ENCODE assay signal across 8 cellular contexts in the genomic region with DNA sequence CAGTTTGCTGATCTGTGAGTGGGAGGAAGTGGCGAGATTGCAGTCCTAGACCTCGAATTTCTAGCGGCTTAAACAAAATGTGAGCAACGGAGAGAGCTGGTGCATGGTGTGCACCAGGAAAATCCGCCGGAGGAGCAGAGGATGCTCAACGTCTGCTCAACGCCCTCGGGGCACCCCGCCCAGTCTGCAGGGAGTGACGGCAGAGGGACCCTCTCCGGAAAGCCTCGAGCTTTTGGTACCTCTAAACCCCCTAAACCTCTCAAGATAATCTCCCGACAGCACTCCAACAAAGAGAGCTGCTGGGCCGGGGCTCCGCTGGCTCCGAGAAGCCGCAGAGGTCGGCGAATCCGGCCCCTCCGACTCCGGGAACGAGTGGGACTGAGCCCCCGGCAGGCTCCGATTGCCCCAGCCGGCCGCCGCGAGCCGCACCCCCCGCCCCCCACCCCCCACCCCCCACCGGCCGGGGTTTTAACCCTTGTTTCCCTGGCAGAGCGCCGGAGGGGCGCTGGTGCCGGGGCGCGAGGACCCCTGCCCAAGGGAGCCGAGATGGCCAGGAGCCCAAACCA. TPM values are rescaled to one million over a fixed set of nuclear protein-coding genes. Genes with fewer than 3 reads are reported as not detected.
DNase-seq lines count a peak whose midpoint lies in the region; ATAC-seq and TF ChIP-seq lines count a peak whose summit lies in the region.

No MANE protein-coding gene starts in this region.

- H3K4me1 Mint-ChIP-seq in CD4-positive, alpha-beta T cell (ENCODE audit: low read depth), result peaks cover 13% of the 10 kb centered on the region
- peaks cover 13% of the 10 kb centered on the region for H3K4me1 Mint-ChIP-seq in neural crest cell

- no peaks in the 10 kb centered on the region for H3K36me3 ChIP-seq in HEK293 (ENCODE audit: control insufficient read depth in 2 of 2, insufficient read depth in 1 of 2, low read length in 2 of 2)
- no peaks in the 10 kb centered on the region for H3K36me3 ChIP-seq in aorta (ENCODE audit: control insufficient read depth in 1 of 2, insufficient read depth in 2 of 2, low read length in 1 of 2)

- peak overlapping the region; percentile 38 for H3K4me3 ChIP-seq in HEK293 (ENCODE audit: low read depth, low read length)
- peak overlapping the region in 1 of 2 donors; percentile 52 for H3K4me3 ChIP-seq in aorta (ENCODE audit: low read length in 2 of 2)

- H3K27me3 ChIP-seq in CD4-positive, alpha-beta T cell (ENCODE audit: control insufficient read depth, insufficient read depth, low read length), result peaks cover 71% of the 10 kb centered on the region
- H3K27me3 ChIP-seq in aorta (ENCODE audit: control insufficient read depth in 1 of 2, insufficient read depth in 2 of 2, low read length in 1 of 2), result peaks cover 0 to 5% of the 10 kb centered on the region in 2 donors

- no peak overlapping the region for H3K27ac Mint-ChIP-seq in CD4-positive, alpha-beta T cell
- H3K27ac Mint-ChIP-seq in neural crest cell (ENCODE audit: unreplicated experiment), result no peak overlapping the region

- intact Hi-C loops in CD4-positive, alpha-beta T cell (cut with DNase I, micrococcal nuclease), result loop anchor here in 1 of 2 experiments (2.0 kb wide), 1 partner anchor 247 kb away; no protein-coding TSS in a partner anchor
- intact Hi-C loops in aorta (cut with DNase I), result no loop called here

- POLR2A ChIA-PET in CD4-positive, alpha-beta T cell (lab: Charles Lee), result interaction anchor here (1.2 kb wide), 1 partner anchor 246 kb away, joined by 4 read pairs; a partner anchor contains a TSS
- POLR2A ChIA-PET in HEK293 (lab: Yijun Ruan, JAX), result no interaction called here

- no peaks in the 10 kb centered on the region for H3K9me3 Mint-ChIP-seq in CD4-positive, alpha-beta T cell
- H3K9me3 Mint-ChIP-seq in neural crest cell, result no peaks in the 10 kb centered on the region

- ATAC-seq in CD4-positive, alpha-beta T cell (ENCODE audit: poor library complexity), result no peak
- ATAC-seq in aorta (ENCODE audit: low FRiP score), result no peak
- ATAC-seq in HG02642 (IDR thresholded peaks at IDR 0.05; ENCODE audit: poor library complexity, unreplicated experiment), result no peak
- no peak for ATAC-seq in HG03439 (IDR thresholded peaks at IDR 0.05; ENCODE audit: unreplicated experiment)

- peak in 2 of 10 experiments; percentile 5 to 35 for DNase-seq in CD4-positive, alpha-beta T cell
- DNase-seq in cerebellum (ENCODE audit: low spot score) (peak; percentile 51), neural crest cell (ENCODE audit: low read depth, low spot score) (peak; percentile 8), aorta (no peak)
- DNase-seq in activated CD4-positive, CD25-positive, alpha-beta regulatory T cell (lab: John Stamatoyannopoulos, UW), result no peak

- H3K36me3 Mint-ChIP-seq in CD4-positive, alpha-beta T cell (ENCODE audit: low read depth), result no peaks in the 10 kb centered on the region
- H3K36me3 Mint-ChIP-seq in neural crest cell (ENCODE audit: low read depth), result no peaks in the 10 kb centered on the region

- no peak overlapping the region for H3K27ac ChIP-seq in CD4-positive, alpha-beta T cell (ENCODE audit: low read depth, low read length)
- H3K27ac ChIP-seq in HEK293 (ENCODE audit: extremely low read depth, low read depth, low read length) (no peak overlapping the region), aorta (ENCODE audit: low read depth in 1 of 2, low read length in 2 of 2) (no peak overlapping the region)

- CTCF ChIA-PET in CD4-positive, alpha-beta T cell (lab: Charles Lee), result no interaction called here
- CTCF ChIA-PET in HEK293 (lab: Yijun Ruan, JAX), result interaction anchor here (0.6 to 2.5 kb wide), 11 partner anchors 9 to 334 kb away, joined by 3 to 11 read pairs (median 4); no protein-coding TSS in a partner anchor

- WGBS in aorta, 2 donors, result 10 to 14% methylated on average over 24 to 41 of the region's 41 CpGs

- H3K4me3 Mint-ChIP-seq in CD4-positive, alpha-beta T cell, result peak overlapping the region; percentile 64
- H3K4me3 Mint-ChIP-seq in neural crest cell, result peak overlapping the region; percentile 86

- H3K27me3 Mint-ChIP-seq in CD4-positive, alpha-beta T cell, result peaks cover 75% of the 10 kb centered on the region
- peaks cover 90% of the 10 kb centered on the region for H3K27me3 Mint-ChIP-seq in neural crest cell (ENCODE audit: low read depth)

- TF ChIP-seq CTCF in CD4-positive, alpha-beta T cell (IDR thresholded peaks at IDR 0.05), result no peak
- TF ChIP-seq CTCF in HEK293 (tag by site-specific recombination; IDR thresholded peaks at IDR 0.05) (no peak), neural crest cell (conservative IDR thresholded peaks at IDR 0.05) (no peak)

- H3K9me3 ChIP-seq in CD4-positive, alpha-beta T cell (ENCODE audit: control insufficient read depth, low read length), result no peaks in the 10 kb centered on the region
- H3K9me3 ChIP-seq in HEK293 (ENCODE audit: control insufficient read depth, insufficient read depth, low read depth, low read length), result no peaks in the 10 kb centered on the region
- no peaks in the 10 kb centered on the region for H3K9me3 ChIP-seq in aorta (ENCODE audit: control insufficient read depth, low read length)

- H3K4me1 ChIP-seq in HEK293 (ENCODE audit: control insufficient read depth, insufficient read depth, low read length) (peaks cover 17% of the 10 kb centered on the region), aorta (ENCODE audit: control insufficient read depth in 1 of 2, insufficient read depth in 2 of 2, low read length in 2 of 2) (no peaks in the 10 kb centered on the region)

TF ChIP-seq in HEK293, 187 proteins besides CTCF, POLR2A, EP300 and RAD21:
- TF ChIP-seq ZFHX2 (tag by site-specific recombination; conservative IDR thresholded peaks at IDR 0.05) (0 out of 2 replicates have a peak, but pooled peaks have one; percentile 21), ZIC2 (tag by site-specific recombination; IDR thresholded peaks at IDR 0.05) (no peak)

RNA-seq across cellular contexts. Expression of a gene that starts 1.7 kb away (rescaled TPM):
- not detected for total RNA-seq in CD4-positive, alpha-beta T cell
- total RNA-seq in cerebellum (14.0 TPM), neural crest cell (0.49 and 1.0 TPM in 2 replicates), aorta (not detected)
- polyA plus RNA-seq in aorta, result not detected

RNA-seq across cellular contexts. Expression of a gene that starts 41.5 kb away (rescaled TPM):
- total RNA-seq in CD4-positive, alpha-beta T cell, result 10 to 100 TPM; 22.6 to 24.3 TPM
- 36.4 TPM for total RNA-seq in cerebellum
- total RNA-seq in neural crest cell, result 56.3 and 57.8 TPM in 2 replicates
- total RNA-seq in aorta, result 10 to 100 TPM; 18.3 to 36.2 TPM
- 10 to 100 TPM; 10.6 to 18.0 TPM for polyA plus RNA-seq in aorta

Comparison
In these comparisons a context has a peak if more than half of its experiments do, and no peak if none do; other contexts are left out.
1. DNase-seq: peak in cerebellum (single experiment) and neural crest cell (single experiment); none in aorta (0 of 2) and activated CD4-positive, CD25-positive, alpha-beta regulatory T cell (0 of 4).